Comparison of ENCODE assay signal across 24 cellular contexts in the genomic region with DNA sequence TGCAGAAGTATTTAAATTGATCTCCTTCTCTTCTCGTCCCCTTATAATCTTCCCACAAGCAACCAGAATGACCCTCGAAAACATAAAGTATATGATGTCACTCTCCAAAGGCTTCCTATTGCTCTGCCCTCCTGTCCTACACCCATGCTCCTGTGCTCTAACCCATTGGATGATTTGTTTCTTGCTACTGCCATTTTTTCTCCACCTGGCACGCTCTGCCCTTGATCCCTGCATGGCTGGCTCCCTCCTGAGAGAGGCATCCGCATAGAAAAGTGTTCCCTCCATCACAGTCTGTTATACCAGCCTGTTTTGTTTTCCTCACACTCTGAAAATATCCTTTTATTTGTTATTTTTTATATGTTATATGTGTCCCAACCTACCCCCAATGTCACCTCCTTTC. TPM values are rescaled to one million over a fixed set of nuclear protein-coding genes. Genes with fewer than 3 reads are reported as not detected.
DNase-seq lines count a peak whose midpoint lies in the region; ATAC-seq and TF ChIP-seq lines count a peak whose summit lies in the region.
"Had no signal": no experiment of that assay in that cellular context is flagged by ENCODE, and none has a peak within 500 bp of the region (broad histone marks: within the 10 kb centered on the region; RNA-seq: fewer than 3 reads in every experiment).

No MANE protein-coding gene starts in this region.

- H3K27me3 Mint-ChIP-seq in stimulated activated memory B cell treated with anti-CD40 and anti-IgM and Interleukin-4, amounts not matched to agents 10 μg/mL and 1 μg/mL and 100 μg/mL, for 72 hours, result peaks cover 9% of the 10 kb centered on the region

- no peaks in the 10 kb centered on the region for H3K9me3 ChIP-seq in WERI-Rb-1 (ENCODE audit: severe bottlenecking)
- H3K9me3 ChIP-seq: A549, BE2C, HAP-1 had no signal

- no peaks in the 10 kb centered on the region for H3K9me3 Mint-ChIP-seq in stimulated activated memory B cell treated with anti-CD40 and anti-IgM and Interleukin-4, amounts not matched to agents 10 μg/mL and 1 μg/mL and 100 μg/mL, for 72 hours
- H3K9me3 Mint-ChIP-seq: CD4-positive, alpha-beta T cell; CD8-positive, alpha-beta memory T cell; GM23338; HFFc6 had no signal

- H3K4me3 Mint-ChIP-seq in stimulated activated memory B cell treated with anti-CD40 and anti-IgM and Interleukin-4, amounts not matched to agents 10 μg/mL and 1 μg/mL and 100 μg/mL, for 72 hours, result no peak overlapping the region
- H3K4me3 Mint-ChIP-seq: CD14-positive monocyte; CD4-positive, alpha-beta T cell; CD8-positive, alpha-beta memory T cell; GM23338; HFFc6 had no signal

- TF ChIP-seq CTCF in WERI-Rb-1 (IDR thresholded peaks at IDR 0.05; ENCODE audit: low read depth, low read length), result no peak

- no peaks in the 10 kb centered on the region for H3K4me1 Mint-ChIP-seq in stimulated activated memory B cell treated with anti-CD40 and anti-IgM and Interleukin-4, amounts not matched to agents 10 μg/mL and 1 μg/mL and 100 μg/mL, for 72 hours
- H3K4me1 Mint-ChIP-seq: CD14-positive monocyte; CD8-positive, alpha-beta memory T cell; GM23338 had no signal

- no peaks in the 10 kb centered on the region for H3K36me3 Mint-ChIP-seq in stimulated activated memory B cell treated with anti-CD40 and anti-IgM and Interleukin-4, amounts not matched to agents 10 μg/mL and 1 μg/mL and 100 μg/mL, for 72 hours
- H3K36me3 Mint-ChIP-seq: CD14-positive monocyte; CD8-positive, alpha-beta memory T cell had no signal

- ATAC-seq in stimulated activated memory B cell treated with anti-CD40 and anti-IgM and Interleukin-4, amounts not matched to agents 10 μg/mL and 1 μg/mL and 100 μg/mL, for 72 hours, result peak; percentile 35
- ATAC-seq in HG03039 (IDR thresholded peaks at IDR 0.05; ENCODE audit: unreplicated experiment) (no peak), GM21825 (IDR thresholded peaks at IDR 0.05; ENCODE audit: unreplicated experiment) (no peak)
- ATAC-seq: GM12878, GM23338 had no signal

- no peaks in the 10 kb centered on the region for H3K27me3 ChIP-seq in H7 (ENCODE audit: control insufficient read depth, insufficient read depth, low read length)
- H3K27me3 ChIP-seq in WERI-Rb-1 (ENCODE audit: insufficient read depth, low read depth, severe bottlenecking), result no peaks in the 10 kb centered on the region
- H3K27me3 ChIP-seq: BLaER1 treated with 17β-estradiol and CSF1 and Interleukin-3, amounts not matched to agents 10 nM and 100 nM had no signal

- H3K4me3 ChIP-seq in H7 (ENCODE audit: insufficient read depth, low read depth, low read length) (no peak overlapping the region), WERI-Rb-1 (ENCODE audit: low read depth, low read length) (peak overlapping the region; percentile 20)
- H3K4me3 ChIP-seq: A549; BLaER1 treated with 17β-estradiol and CSF1 and Interleukin-3, amounts not matched to agents 10 nM and 100 nM; GM12878; GM23338; HAP-1 had no signal

- peak overlapping the region; percentile 85 for H3K27ac ChIP-seq in WERI-Rb-1
- H3K27ac ChIP-seq: A549; BLaER1 treated with 17β-estradiol and CSF1 and Interleukin-3, amounts not matched to agents 10 nM and 100 nM had no signal

- H3K27ac Mint-ChIP-seq in stimulated activated memory B cell treated with anti-CD40 and anti-IgM and Interleukin-4, amounts not matched to agents 10 μg/mL and 1 μg/mL and 100 μg/mL, for 72 hours, result no peak overlapping the region
- H3K27ac Mint-ChIP-seq: CD14-positive monocyte; CD4-positive, alpha-beta T cell; CD8-positive, alpha-beta memory T cell; GM23338; HFFc6 had no signal

- DNase-seq in NCI-H1694 treated with DMSO at 0.1 percent for 48 hours (lab: John Stamatoyannopoulos, UW) (peak; percentile 40), NCI-H1694 (lab: John Stamatoyannopoulos, UW) (no peak), H7 (peak; percentile 19), WERI-Rb-1 (no peak)
- DNase-seq: 8988T; ACHN; AML-193; BE2C; CD4-positive, alpha-beta T cell; CD8-positive, alpha-beta memory T cell; DMS153; DND-41; GDM1; HFFc6 had no signal

- H3K36me3 ChIP-seq in H7 (replicated peaks; ENCODE audit: control insufficient read depth, insufficient read depth, low read length), result no peaks in the 10 kb centered on the region
- H3K36me3 ChIP-seq in WERI-Rb-1, result no peaks in the 10 kb centered on the region
- H3K36me3 ChIP-seq: BE2C; BLaER1 treated with 17β-estradiol and CSF1 and Interleukin-3, amounts not matched to agents 10 nM and 100 nM; HAP-1 had no signal

RNA-seq across cellular contexts. Expression of gene MYRFL, which starts 19.8 kb away (rescaled TPM):
- total RNA-seq in H7 (2014; rRNA removed; shearing (Covaris generic)), result 0.11 TPM in 1 of 2 replicates, not detected in the other
- total RNA-seq: CD4-positive, alpha-beta T cell; CD8-positive, alpha-beta memory T cell; H4; HFFc6 had no signal

Comparison
In these comparisons a context has a peak if more than half of its experiments do, and no peak if none do; other contexts are left out.
1. DNase-seq: peak in NCI-H1694 treated with DMSO at 0.1 percent for 48 hours (single experiment) and H7 (single experiment); none in NCI-H1694 (single experiment) and WERI-Rb-1 (single experiment).